ENCODE assay signal across 1 cellular context in genomic region chr9:76818271-76818670, GRCh38.
TF ChIP-seq lines count a peak whose summit lies in the region.

No MANE protein-coding gene starts in this region.

TF ChIP-seq in HEK293, 187 proteins besides CTCF, POLR2A, EP300 and RAD21 (continued from another document):
- TF ChIP-seq ZNF777 (tag by site-specific recombination; IDR thresholded peaks at IDR 0.05; ENCODE audit: borderline replicate concordance) (no peak), MYNN (tag by site-specific recombination; IDR thresholded peaks at IDR 0.05; ENCODE audit: borderline replicate concordance) (no peak), IKZF3 (tag by site-specific recombination; IDR thresholded peaks at IDR 0.05) (peak; percentile 32; the same call in 1 of the 2 replicates), ZNF580 (tag by site-specific recombination; IDR thresholded peaks at IDR 0.05) (no peak), HOXA7 (CRISPR knock-in tag; IDR thresholded peaks at IDR 0.05; ENCODE audit: borderline replicate concordance) (no peak), ZNF514 (tag by site-specific recombination; IDR thresholded peaks at IDR 0.05) (no peak), KLF17 (tag by site-specific recombination; IDR thresholded peaks at IDR 0.05) (no peak), ZNF521 (tag by site-specific recombination; IDR thresholded peaks at IDR 0.05) (no peak), GFI1B (tag by site-specific recombination; IDR thresholded peaks at IDR 0.05) (no peak), ZNF600 (tag by site-specific recombination; IDR thresholded peaks at IDR 0.05) (peak; percentile 89), ZNF175 (tag by site-specific recombination; IDR thresholded peaks at IDR 0.05) (no peak), ZNF155 (tag by site-specific recombination; IDR thresholded peaks at IDR 0.05) (no peak), INSM2 (tag by site-specific recombination; IDR thresholded peaks at IDR 0.05) (no peak), ZEB2 (tag by site-specific recombination; IDR thresholded peaks at IDR 0.05) (0 out of 2 replicates have a peak, but pooled peaks have one; percentile 18), SETDB1 (IDR thresholded peaks at IDR 0.05; ENCODE audit: insufficient read length, low read length) (no peak), ZBTB44 (tag by site-specific recombination; IDR thresholded peaks at IDR 0.05) (peak; percentile 45; the same call in 1 of the 2 replicates), MZF1 (tag by site-specific recombination; IDR thresholded peaks at IDR 0.05; ENCODE audit: borderline replicate concordance) (no peak), ZNF140 (tag by site-specific recombination; IDR thresholded peaks at IDR 0.05) (no peak)
